Comparison of ENCODE assay signal across 8 cellular contexts in genomic region chr6:109483744-109484075, GRCh38. TPM values are rescaled to one million over a fixed set of nuclear protein-coding genes. Genes with fewer than 3 reads are reported as not detected.
DNase-seq lines count a peak whose midpoint lies in the region; ATAC-seq, FAIRE-seq and TF ChIP-seq lines count a peak whose summit lies in the region.

No MANE protein-coding gene starts in this region.

- no peak for TF ChIP-seq CTCF in astrocyte (IDR thresholded peaks at IDR 0.05; ENCODE audit: insufficient read depth, low read depth, low read length)

- H2AFZ ChIP-seq in astrocyte (ENCODE audit: low read depth, low read length), result peak overlapping the region; percentile 81

- peaks cover 7% of the 10 kb centered on the region for H3K27me3 Mint-ChIP-seq in CD4-positive, CD25-positive, alpha-beta regulatory T cell
- H3K27me3 Mint-ChIP-seq in astrocyte (ENCODE audit: low read depth, unreplicated experiment), result no peaks in the 10 kb centered on the region

- FAIRE-seq in astrocyte (lab: Jason Lieb, UNC) (no peak), H54 (lab: Jason Lieb, UNC) (no peak)

- peaks cover 26 to 39% (median 30%) of the 10 kb centered on the region in 4 donors for H3K4me1 Mint-ChIP-seq in CD4-positive, CD25-positive, alpha-beta regulatory T cell
- H3K4me1 Mint-ChIP-seq in astrocyte (ENCODE audit: low read depth, unreplicated experiment), result peaks cover 6% of the 10 kb centered on the region

- H3K9ac ChIP-seq in astrocyte (ENCODE audit: low read length), result peak overlapping the region; percentile 34

- H3K9me3 ChIP-seq in CD4-positive, CD25-positive, alpha-beta regulatory T cell (ENCODE audit: control insufficient read depth in 2 of 2, low read length in 2 of 2), result no peaks in the 10 kb centered on the region
- H3K9me3 ChIP-seq in astrocyte (ENCODE audit: insufficient read depth, low read depth, low read length), result no peaks in the 10 kb centered on the region
- H3K9me3 ChIP-seq in mononuclear cell (ENCODE audit: low read depth, low read length), result no peaks in the 10 kb centered on the region

- H3K36me3 Mint-ChIP-seq in CD4-positive, CD25-positive, alpha-beta regulatory T cell, result peaks cover 24% of the 10 kb centered on the region
- peaks cover 2% of the 10 kb centered on the region for H3K36me3 Mint-ChIP-seq in astrocyte (ENCODE audit: low read depth, unreplicated experiment)

- H3K4me2 ChIP-seq in astrocyte (ENCODE audit: low read length), result peak overlapping the region; percentile 82

- peaks cover 0 to 2% (median 0%) of the 10 kb centered on the region in 7 donors for H3K9me3 Mint-ChIP-seq in CD4-positive, CD25-positive, alpha-beta regulatory T cell
- H3K9me3 Mint-ChIP-seq in astrocyte (ENCODE audit: unreplicated experiment), result no peaks in the 10 kb centered on the region

- no peak for DNase-seq in CD4-positive, CD25-positive, alpha-beta regulatory T cell
- peak; percentile 15 for DNase-seq in astrocyte (ENCODE audit: low read depth)
- no peak for DNase-seq in GM19238 (ENCODE audit: insufficient read length, low spot score)
- DNase-seq in stimulated activated CD4-positive, alpha-beta T cell treated with anti-CD3 and anti-CD28 coated beads, Interleukin-4, amount 100 ng/mL, for 1 hour, result no peak
- no peak for DNase-seq in H54 (ENCODE audit: insufficient read length, low spot score)

- no peak for TF ChIP-seq POLR2A in H54 (IDR thresholded peaks at IDR 0.05; ENCODE audit: low read depth, low read length)

- H4K20me1 ChIP-seq in astrocyte (ENCODE audit: insufficient read depth, low read length), result peaks cover 10% of the 10 kb centered on the region

- H3K36me3 ChIP-seq in CD4-positive, CD25-positive, alpha-beta regulatory T cell (ENCODE audit: control insufficient read depth, insufficient read depth, low read length), result peaks cover 3% of the 10 kb centered on the region
- peaks cover 13% of the 10 kb centered on the region for H3K36me3 ChIP-seq in astrocyte (ENCODE audit: insufficient read depth, low read length)

- H3K4me1 ChIP-seq in CD4-positive, CD25-positive, alpha-beta regulatory T cell (ENCODE audit: control insufficient read depth, insufficient read depth, low read length, poor library complexity, severe bottlenecking), result peaks cover 39% of the 10 kb centered on the region
- peaks cover 12% of the 10 kb centered on the region for H3K4me1 ChIP-seq in astrocyte (ENCODE audit: insufficient read depth, low read length)
- H3K4me1 ChIP-seq in mononuclear cell (ENCODE audit: insufficient read depth, low read length), result peaks cover 43% of the 10 kb centered on the region

- peak in 1 of 2 donors; percentile 1 for ATAC-seq in CD4-positive, CD25-positive, alpha-beta regulatory T cell (ENCODE audit: low read depth in 2 of 2)
- ATAC-seq in HG02943 (IDR thresholded peaks at IDR 0.05; ENCODE audit: low read depth, unreplicated experiment), result peak; percentile 2
- no peak for ATAC-seq in HG02571 (IDR thresholded peaks at IDR 0.05; ENCODE audit: unreplicated experiment)

- H3K27ac ChIP-seq in CD4-positive, CD25-positive, alpha-beta regulatory T cell (ENCODE audit: insufficient read depth, low read length, poor library complexity, severe bottlenecking), result peak overlapping the region; percentile 86
- no peak overlapping the region for H3K27ac ChIP-seq in astrocyte (ENCODE audit: low read depth, low read length)

- H3K4me3 ChIP-seq in CD4-positive, CD25-positive, alpha-beta regulatory T cell (ENCODE audit: low read depth, low read length), result peak overlapping the region; percentile 75
- peak overlapping the region; percentile 67 for H3K4me3 ChIP-seq in astrocyte (ENCODE audit: insufficient read depth, low read depth, low read length)
- H3K4me3 ChIP-seq in mononuclear cell (ENCODE audit: low read length), result peak overlapping the region; percentile 25

- peaks cover 37% of the 10 kb centered on the region for H3K79me2 ChIP-seq in astrocyte (ENCODE audit: insufficient read depth, low read length)

- peak overlapping the region; percentile 81 to 93 (median 93) for H3K27ac Mint-ChIP-seq in CD4-positive, CD25-positive, alpha-beta regulatory T cell
- H3K27ac Mint-ChIP-seq in astrocyte (ENCODE audit: unreplicated experiment), result no peak overlapping the region

- peak overlapping the region; percentile 78 to 93 (median 82) for H3K4me3 Mint-ChIP-seq in CD4-positive, CD25-positive, alpha-beta regulatory T cell
- H3K4me3 Mint-ChIP-seq in astrocyte (ENCODE audit: unreplicated experiment), result peak overlapping the region; percentile 81

- no peaks in the 10 kb centered on the region for H3K27me3 ChIP-seq in CD4-positive, CD25-positive, alpha-beta regulatory T cell (ENCODE audit: control insufficient read depth, insufficient read depth, low read length)
- H3K27me3 ChIP-seq in astrocyte (ENCODE audit: insufficient read depth, low read length) (peaks cover 3% of the 10 kb centered on the region), mononuclear cell (ENCODE audit: insufficient read depth, low read length) (no peaks in the 10 kb centered on the region)

RNA-seq across cellular contexts. Expression of gene ZBTB24, which starts 0.7 kb away (rescaled TPM):
- total RNA-seq in CD4-positive, CD25-positive, alpha-beta regulatory T cell, result 20.2 TPM
- 10 to 100 TPM in 3 of 4 donors, 1 to 10 TPM in 1; 9.2 to 11.9 (median 10.5) TPM for polyA plus RNA-seq in CD4-positive, CD25-positive, alpha-beta regulatory T cell
- total RNA-seq in astrocyte (8.4 and 9.3 TPM in 2 replicates), mononuclear cell (13.4 TPM)

RNA-seq across cellular contexts. Expression of gene MICAL1, which starts 28.1 kb away (rescaled TPM):
- 166 TPM for total RNA-seq in CD4-positive, CD25-positive, alpha-beta regulatory T cell
- 10 to 100 TPM; 14.6 to 20.9 (median 17.2) TPM for polyA plus RNA-seq in CD4-positive, CD25-positive, alpha-beta regulatory T cell
- total RNA-seq in astrocyte (48.0 and 57.2 TPM in 2 replicates), mononuclear cell (44.4 TPM)

RNA-seq across cellular contexts. Expression of gene SMPD2, which starts 43.2 kb away (rescaled TPM):
- 30.2 TPM for total RNA-seq in CD4-positive, CD25-positive, alpha-beta regulatory T cell
- 10 to 100 TPM in 3 of 4 donors, 1 to 10 TPM in 1; 9.5 to 14.8 (median 12.4) TPM for polyA plus RNA-seq in CD4-positive, CD25-positive, alpha-beta regulatory T cell
- total RNA-seq in astrocyte, result 4.9 and 6.2 TPM in 2 replicates
- total RNA-seq in mononuclear cell, result 22.5 TPM

RNA-seq across cellular contexts. Expression of gene PPIL6, which starts 43.3 kb away (rescaled TPM):
- 0.91 TPM for total RNA-seq in CD4-positive, CD25-positive, alpha-beta regulatory T cell
- under 1 TPM; 0.24 to 0.72 (median 0.39) TPM for polyA plus RNA-seq in CD4-positive, CD25-positive, alpha-beta regulatory T cell
- total RNA-seq in astrocyte, result 1.6 and 1.7 TPM in 2 replicates
- total RNA-seq in mononuclear cell, result 1.9 TPM

Comparison
In these comparisons a context has a peak if more than half of its experiments do, and no peak if none do; other contexts are left out.
1. H3K4me3 ChIP-seq: peak in every context shown above with its lines; median percentile 75 in CD4-positive, CD25-positive, alpha-beta regulatory T cell; 67 in astrocyte; 25 in mononuclear cell.